11 cellular contexts compared by ENCODE assay signal in the genomic region with DNA sequence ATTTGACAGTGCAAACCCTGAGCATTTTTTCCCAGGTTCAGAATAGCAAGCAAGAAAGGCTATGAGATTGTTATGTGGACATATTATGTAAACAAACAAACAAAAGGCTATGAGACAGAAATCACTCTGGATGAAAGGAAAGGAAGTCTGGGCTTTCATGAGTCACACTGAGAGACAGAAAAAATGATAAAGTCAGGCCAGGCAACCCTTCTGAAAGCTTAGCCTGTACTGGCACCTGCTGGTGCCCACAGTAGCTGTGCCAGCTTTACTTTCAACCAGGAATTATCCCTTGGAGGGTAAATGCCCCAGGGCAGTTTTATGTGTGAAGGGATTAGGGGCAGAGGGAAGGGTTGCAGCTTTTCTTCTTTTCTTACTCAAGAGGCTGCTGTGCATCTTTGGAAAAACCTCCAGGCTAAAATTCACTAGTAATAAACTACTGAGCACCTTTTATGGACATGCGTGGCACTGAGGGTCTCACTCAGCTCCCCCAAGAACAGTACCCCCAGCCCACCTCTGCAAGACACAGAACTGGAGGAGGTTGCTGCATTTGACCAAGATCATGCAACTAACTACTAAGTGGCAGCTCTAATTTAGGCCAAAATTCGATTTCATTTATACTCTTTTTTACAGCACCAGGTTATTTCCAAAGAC. TPM values are rescaled to one million over a fixed set of nuclear protein-coding genes. Genes with fewer than 3 reads are reported as not detected.
A peak's percentile ranks its signal among the peaks of the same experiment; 100 is the strongest.
DNase-seq lines count a peak whose midpoint lies in the region; ATAC-seq, FAIRE-seq and TF ChIP-seq lines count a peak whose summit lies in the region.
"Had no signal": no experiment of that assay in that cellular context is flagged by ENCODE, and none has a peak within 500 bp of the region (broad histone marks: within the 10 kb centered on the region; RNA-seq: fewer than 3 reads in every experiment).

No MANE protein-coding gene starts in this region.

- H3K27ac ChIP-seq in psoas muscle (no peak overlapping the region), small intestine (ENCODE audit: low read depth in 1 of 2, low read length in 1 of 2) (no peak overlapping the region)
- H3K27ac ChIP-seq: parathyroid adenoma had no signal

- intact Hi-C loops in psoas muscle (cut with DNase I): no loop called here

- ATAC-seq in esophagus mucosa: peak; percentile 96
- peak; percentile 61 to 76 (median 72) for ATAC-seq in psoas muscle

- peak; percentile 29 for DNase-seq in NCI-H2107 treated with DMSO at 0.1 percent for 48 hours (lab: John Stamatoyannopoulos, UW; ENCODE audit: unreplicated experiment)
- DNase-seq in NCI-H2107 (lab: John Stamatoyannopoulos, UW): no peak
- peak; percentile 68 for DNase-seq in NCI-H748 (lab: John Stamatoyannopoulos, UW; ENCODE audit: unreplicated experiment)
- DNase-seq in psoas muscle: no peak
- DNase-seq in GM19239 (ENCODE audit: insufficient read length, low spot score): no peak
- no peak for DNase-seq in small intestine
- DNase-seq in stimulated activated CD4-positive, alpha-beta T cell treated with anti-CD3 and anti-CD28 coated beads, Interleukin-15, amount 100 ng/mL, for 24 hours: no peak
- DNase-seq: activated B cell treated with CpG ODN at 0.5 μM for 24 hours; CD4-positive, CD25-positive, alpha-beta regulatory T cell had no signal

- H3K27me3 ChIP-seq in psoas muscle (ENCODE audit: insufficient read depth in 3 of 3, low read length in 2 of 3): no peaks in the 10 kb centered on the region
- no peaks in the 10 kb centered on the region for H3K27me3 ChIP-seq in small intestine (ENCODE audit: control insufficient read depth in 2 of 2, insufficient read depth in 2 of 2, low read length in 2 of 2)

- no peak overlapping the region for H3K4me3 ChIP-seq in psoas muscle
- H3K4me3 ChIP-seq in small intestine (ENCODE audit: low read depth in 1 of 2, low read length in 2 of 2): no peak overlapping the region

- TF ChIP-seq CTCF in psoas muscle (IDR thresholded peaks at IDR 0.05): peak; percentile 52

- no peak for FAIRE-seq in GM19239 (lab: Jason Lieb, UNC)
- FAIRE-seq in small intestine (lab: Jason Lieb, UNC): no peak

- H3K9me3 ChIP-seq in psoas muscle: no peaks in the 10 kb centered on the region
- no peaks in the 10 kb centered on the region for H3K9me3 ChIP-seq in small intestine (ENCODE audit: control insufficient read depth, low read depth)

- 89 to 95% (median 95%) methylated on average over 2 of the region's 2 CpGs for WGBS in psoas muscle, 3 donors
- WGBS in small intestine, 3 donors: 71 to 84% (median 81%) methylated on average over 2 of the region's 2 CpGs

- H3K4me1 ChIP-seq in psoas muscle: no peaks in the 10 kb centered on the region
- H3K4me1 ChIP-seq in small intestine (ENCODE audit: control insufficient read depth in 2 of 2, insufficient read depth in 1 of 2, low read depth in 1 of 2, low read length in 1 of 2): no peaks in the 10 kb centered on the region
- H3K4me1 ChIP-seq: parathyroid adenoma had no signal

- no peaks in the 10 kb centered on the region for H3K36me3 ChIP-seq in psoas muscle (ENCODE audit: insufficient read depth in 1 of 2, low read depth in 1 of 2)
- H3K36me3 ChIP-seq in small intestine (ENCODE audit: control insufficient read depth in 2 of 2, insufficient read depth in 2 of 2, low read length in 2 of 2): no peaks in the 10 kb centered on the region

RNA-seq across cellular contexts. Expression of gene ACTL7B, which starts 41.7 kb away (rescaled TPM):
- not detected for total RNA-seq in esophagus mucosa
- total RNA-seq in psoas muscle: not detected
- not detected for polyA plus RNA-seq in psoas muscle
- not detected for polyA plus RNA-seq in small intestine
- polyA plus RNA-seq: CD4-positive, CD25-positive, alpha-beta regulatory T cell had no signal

RNA-seq across cellular contexts. Expression of gene ACTL7A, which starts 48.0 kb away (rescaled TPM):
- not detected for total RNA-seq in esophagus mucosa
- total RNA-seq in psoas muscle: not detected
- polyA plus RNA-seq in psoas muscle: not detected
- polyA plus RNA-seq in small intestine: not detected
- total RNA-seq: activated B cell treated with CpG ODN at 0.5 μM for 24 hours; CD4-positive, CD25-positive, alpha-beta regulatory T cell had no signal
- polyA plus RNA-seq: CD4-positive, CD25-positive, alpha-beta regulatory T cell had no signal

Comparison
In these comparisons a context has a peak if more than half of its experiments do, and no peak if none do; other contexts are left out.
1. DNase-seq: peak in NCI-H2107 treated with DMSO at 0.1 percent for 48 hours (single experiment) and NCI-H748 (single experiment); none in NCI-H2107 (single experiment), psoas muscle (0 of 2), GM19239 (single experiment), small intestine (single experiment) and stimulated activated CD4-positive, alpha-beta T cell treated with anti-CD3 and anti-CD28 coated beads, Interleukin-15, amount 100 ng/mL, for 24 hours (single experiment).